8 cellular contexts compared by ENCODE assay signal in the genomic region with DNA sequence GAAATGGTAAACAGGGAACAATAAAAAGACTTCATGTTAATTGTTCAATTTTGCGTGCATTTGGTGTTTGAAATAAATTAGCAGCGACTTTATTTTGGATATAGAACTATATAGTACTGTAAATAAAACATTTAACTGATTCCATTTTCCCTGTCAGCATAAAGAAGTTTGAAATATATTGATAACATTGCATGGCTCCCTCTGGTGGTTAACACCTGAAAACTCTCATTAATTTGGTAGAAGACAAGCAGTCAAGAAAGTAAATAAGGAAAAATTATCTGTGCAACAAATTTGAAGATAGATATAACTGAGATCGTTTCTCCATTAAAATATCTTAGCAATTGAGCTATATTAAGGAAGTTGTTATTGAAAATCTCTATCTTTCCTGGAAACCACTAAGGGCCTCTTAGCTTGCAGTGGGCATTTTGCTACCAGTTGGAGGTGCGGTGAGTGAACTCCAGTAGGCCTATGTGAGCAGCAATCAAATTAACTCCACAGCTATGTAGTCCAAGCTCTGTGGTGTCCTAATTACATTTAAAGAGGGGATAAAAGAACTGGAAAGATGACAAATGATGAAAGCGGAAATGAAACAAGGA.
DNase-seq lines count a peak whose midpoint lies in the region; ATAC-seq and TF ChIP-seq lines count a peak whose summit lies in the region.

No MANE protein-coding gene starts in this region.

- no peaks in the 10 kb centered on the region for H3K36me3 ChIP-seq in smooth muscle cell (ENCODE audit: low read depth)

- no peak overlapping the region for H3K4me2 ChIP-seq in smooth muscle cell

- H3K79me2 ChIP-seq in smooth muscle cell (ENCODE audit: low read depth): no peaks in the 10 kb centered on the region

- H3F3A ChIP-seq in smooth muscle cell (ENCODE audit: low read depth): no peaks in the 10 kb centered on the region

- WGBS in smooth muscle cell (ENCODE audit: low lambda C conversion rate): 43% methylated on average over 5 of the region's 5 CpGs

- ATAC-seq in GM18511 (IDR thresholded peaks at IDR 0.05; ENCODE audit: unreplicated experiment) (peak; percentile 76), GM21825 (IDR thresholded peaks at IDR 0.05; ENCODE audit: unreplicated experiment) (no peak), GM21423 (IDR thresholded peaks at IDR 0.05; ENCODE audit: unreplicated experiment) (no peak)

- H3K9ac ChIP-seq in smooth muscle cell (ENCODE audit: low read depth): no peak overlapping the region

- peak; percentile 1 for DNase-seq in A172 (ENCODE audit: low spot score)
- DNase-seq in NB4 (ENCODE audit: low read depth): peak; percentile 45
- DNase-seq in epithelial cell of esophagus (ENCODE audit: low read depth): peak; percentile 28
- DNase-seq in smooth muscle cell (lab: John Stamatoyannopoulos, UW; ENCODE audit: unreplicated experiment): no peak
- DNase-seq in GOT3 (lab: John Stamatoyannopoulos, UW): no peak

- no peaks in the 10 kb centered on the region for H3K4me1 ChIP-seq in smooth muscle cell (ENCODE audit: low read depth)

- TF ChIP-seq POLR2A in NB4 (IDR thresholded peaks at IDR 0.05; ENCODE audit: extremely low read depth, insufficient read length): no peak

- H3K4me3 ChIP-seq in NB4 (ENCODE audit: low read depth, low read length): no peak overlapping the region
- no peak overlapping the region for H3K4me3 ChIP-seq in epithelial cell of esophagus (ENCODE audit: low read length)
- H3K4me3 ChIP-seq in smooth muscle cell: no peak overlapping the region

- no peaks in the 10 kb centered on the region for H4K20me1 ChIP-seq in smooth muscle cell (ENCODE audit: low read depth)

- no peak overlapping the region for H3K27ac ChIP-seq in smooth muscle cell (ENCODE audit: low read depth)

- H3K9me3 ChIP-seq in smooth muscle cell (replicated peaks; ENCODE audit: low read depth): no peaks in the 10 kb centered on the region

- peak; percentile 36 for TF ChIP-seq CTCF in NB4 (IDR thresholded peaks at IDR 0.05; ENCODE audit: low read depth, low read length)
- peak; percentile 39 for TF ChIP-seq CTCF in epithelial cell of esophagus (IDR thresholded peaks at IDR 0.05; ENCODE audit: insufficient read depth, low read depth, low read length, missing control alignments)
- TF ChIP-seq CTCF in smooth muscle cell (IDR thresholded peaks at IDR 0.05; ENCODE audit: borderline replicate concordance, insufficient read depth, poor library complexity, severe bottlenecking): peak; percentile 71

- no peak overlapping the region for H2AFZ ChIP-seq in smooth muscle cell (ENCODE audit: low read depth)

- H3K27me3 ChIP-seq in smooth muscle cell (ENCODE audit: low read depth): no peaks in the 10 kb centered on the region

Comparison
In these comparisons a context has a peak if more than half of its experiments do, and no peak if none do; other contexts are left out.
1. DNase-seq: peak in A172 (single experiment), NB4 (single experiment) and epithelial cell of esophagus (single experiment); none in smooth muscle cell (single experiment) and GOT3 (single experiment).
2. Peak in every context shown above with its lines, with median percentiles within 50 percentile points of each other: CTCF ChIP-seq.